ENCODE assay signal across 21 cellular contexts in the genomic region with DNA sequence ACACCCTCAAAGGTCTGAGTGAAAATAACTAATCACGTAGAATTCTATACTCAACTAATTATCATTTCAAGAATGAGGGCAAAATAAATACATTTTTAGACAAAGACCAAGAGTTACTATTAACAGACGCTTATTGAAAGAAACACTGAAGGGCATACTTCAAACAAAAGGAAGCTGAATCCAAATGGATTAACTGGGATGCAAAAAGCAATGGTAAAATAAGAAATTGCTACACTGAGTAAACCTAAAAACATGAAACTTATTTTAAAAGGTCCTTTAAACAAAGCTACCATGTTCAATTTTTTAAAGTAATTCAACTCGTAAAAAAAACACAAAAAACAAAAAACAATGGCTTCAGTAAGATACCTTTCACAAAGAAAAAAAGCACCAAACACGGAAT. TPM values are rescaled to one million over a fixed set of nuclear protein-coding genes. Genes with fewer than 3 reads are reported as not detected.
DNase-seq lines count a peak whose midpoint lies in the region; ATAC-seq, FAIRE-seq and TF ChIP-seq lines count a peak whose summit lies in the region.
"Had no signal": no experiment of that assay in that cellular context is flagged by ENCODE, and none has a peak within 500 bp of the region (broad histone marks: within the 10 kb centered on the region; RNA-seq: fewer than 3 reads in every experiment).

No MANE protein-coding gene starts in this region.

- TF ChIP-seq POLR2A in H1 (IDR thresholded peaks at IDR 0.05; ENCODE audit: control extremely low read depth in 1 of 2, low read depth in 2 of 2, low read length in 2 of 2): no peak

- no peak overlapping the region for H4K8ac ChIP-seq in H1 (ENCODE audit: extremely low read depth, insufficient read depth, low read length)

- H2AFZ ChIP-seq in H1 (ENCODE audit: low read length): no peak overlapping the region

- H3K4me3 ChIP-seq in left ventricle myocardium inferior: no peak overlapping the region
- no peak overlapping the region for H3K4me3 ChIP-seq in right atrium auricular region
- no peak overlapping the region for H3K4me3 ChIP-seq in H1 (ENCODE audit: extremely low read depth in 1 of 4, insufficient read depth in 2 of 4, low read depth in 3 of 4, low read length in 4 of 4)
- H3K4me3 ChIP-seq in muscle layer of duodenum (ENCODE audit: low read depth in 1 of 2, low read length in 2 of 2): no peak overlapping the region
- H3K4me3 ChIP-seq: BLaER1 treated with 17β-estradiol and CSF1 and Interleukin-3, amounts not matched to agents 10 nM and 100 nM had no signal

- intact Hi-C loops in left ventricle myocardium inferior (cut with micrococcal nuclease): no loop called here

- H4K20me1 ChIP-seq in H1 (replicated peaks in 1 of 2; ENCODE audit: control insufficient read depth in 1 of 2, insufficient read depth in 2 of 2, low read length in 2 of 2): peaks cover 4 to 9% of the 10 kb centered on the region in 2 experiments

- H3K4ac ChIP-seq in H1 (replicated peaks; ENCODE audit: insufficient read length, low read depth, low read length): no peak overlapping the region

- H2AK5ac ChIP-seq in H1 (ENCODE audit: low read depth, low read length): no peak overlapping the region

- WGBS in H1 (ENCODE audit: extremely low coverage in 1 of 2, insufficient coverage in 1 of 2, insufficient read length in 1 of 2, insufficient replicate concordance in 2 of 2, low coverage in 1 of 2, low lambda C conversion rate in 2 of 2, missing lambda C conversion rate in 1 of 2), 2 experiments: 75% methylated on average over 4 of the region's 4 CpGs; no CpG with 5 or more reads in 1 of the 2 experiments

- no peak for TF ChIP-seq CTCF in left ventricle myocardium inferior (IDR thresholded peaks at IDR 0.05; ENCODE audit: borderline replicate concordance)
- TF ChIP-seq CTCF in right atrium auricular region (IDR thresholded peaks at IDR 0.05): no peak
- TF ChIP-seq CTCF in H1 (IDR thresholded peaks at IDR 0.05; ENCODE audit: control extremely low read depth in 1 of 3, insufficient read depth in 1 of 3, low read depth in 1 of 3, low read length in 3 of 3): no peak

- H3K23ac ChIP-seq in H1 (ENCODE audit: insufficient read length): no peak overlapping the region

- no peak overlapping the region for H3K9ac ChIP-seq in H1 (replicated peaks in 1 of 4; ENCODE audit: extremely low read depth in 1 of 4, low read depth in 3 of 4, low read length in 3 of 4)
- H3K9ac ChIP-seq: BLaER1 treated with 17β-estradiol and CSF1 and Interleukin-3, amounts not matched to agents 10 nM and 100 nM had no signal

- peaks cover 2% of the 10 kb centered on the region for H3K36me3 ChIP-seq in left ventricle myocardium inferior
- no peaks in the 10 kb centered on the region for H3K36me3 ChIP-seq in right atrium auricular region
- H3K36me3 ChIP-seq in H1 (ENCODE audit: control insufficient read depth in 2 of 4, insufficient read depth in 4 of 4, low read length in 3 of 4): no peaks in the 10 kb centered on the region
- no peaks in the 10 kb centered on the region for H3K36me3 ChIP-seq in muscle layer of duodenum (ENCODE audit: control insufficient read depth in 1 of 2, insufficient read depth in 2 of 2, low read length in 2 of 2)

- POLR2A ChIA-PET in H1 (lab: Charles Lee; ENCODE audit: partially characterized antibody): interaction anchor here (3.7 kb wide), 1 partner anchor 28 kb away, joined by 21 read pairs; the partner anchor contains the start of gene LRP6

- no peak overlapping the region for H4K5ac ChIP-seq in H1 (ENCODE audit: insufficient read length, low read depth, low read length)

- peaks cover 21 to 98% of the 10 kb centered on the region in 2 experiments for H3K79me2 ChIP-seq in H1 (ENCODE audit: control insufficient read depth in 1 of 2, insufficient read depth in 2 of 2, low read length in 2 of 2)

- H3K9me3 ChIP-seq in left ventricle myocardium inferior (replicated peaks): peaks cover 6% of the 10 kb centered on the region
- H3K9me3 ChIP-seq in right atrium auricular region: no peaks in the 10 kb centered on the region
- no peaks in the 10 kb centered on the region for H3K9me3 ChIP-seq in H1 (ENCODE audit: insufficient read depth in 2 of 2, low read depth in 1 of 2, low read length in 1 of 2)
- H3K9me3 ChIP-seq in muscle layer of duodenum (ENCODE audit: control insufficient read depth in 1 of 2, low read length in 2 of 2): no peaks in the 10 kb centered on the region

- no peak for ATAC-seq in HG03457 (IDR thresholded peaks at IDR 0.05; ENCODE audit: unreplicated experiment)
- ATAC-seq: HCT116 had no signal

- no peak overlapping the region for H2BK5ac ChIP-seq in H1 (ENCODE audit: low read depth, low read length)

- no peak overlapping the region for H3K4me2 ChIP-seq in H1 (ENCODE audit: insufficient read depth in 1 of 2, low read depth in 2 of 2, low read length in 2 of 2)
- H3K4me2 ChIP-seq: BLaER1 treated with 17β-estradiol and CSF1 and Interleukin-3, amounts not matched to agents 10 nM and 100 nM had no signal

- no peak overlapping the region for H3K56ac ChIP-seq in H1 (replicated peaks; ENCODE audit: insufficient read length, low read depth, low read length)

- H3K23me2 ChIP-seq in H1 (ENCODE audit: low read depth, low read length): no peaks in the 10 kb centered on the region

- H3K79me1 ChIP-seq in H1 (ENCODE audit: low read depth, low read length): no peaks in the 10 kb centered on the region; the same call in 1 of the 2 replicates

- H3K14ac ChIP-seq in H1 (ENCODE audit: insufficient read length): no peak overlapping the region

- TF ChIP-seq EP300 in H1 (IDR thresholded peaks at IDR 0.05; ENCODE audit: borderline replicate concordance in 1 of 2, low read depth in 2 of 2, low read length in 2 of 2): no peak

- H3K4me1 ChIP-seq in left ventricle myocardium inferior (peaks cover 22% of the 10 kb centered on the region), right atrium auricular region (peaks cover 0 to 8% of the 10 kb centered on the region in 2 donors), H1 (replicated peaks in 1 of 4; ENCODE audit: control insufficient read depth in 3 of 4, insufficient read depth in 4 of 4, low read length in 3 of 4) (peaks cover 0 to 3% (median 0%) of the 10 kb centered on the region in 4 experiments; a peak in 1 of 7 replicates), muscle layer of duodenum (ENCODE audit: control insufficient read depth in 1 of 2, insufficient read depth in 2 of 2, low read length in 2 of 2) (peaks cover 0 to 16% of the 10 kb centered on the region in 2 donors)

- H3K27ac ChIP-seq in left ventricle myocardium inferior (replicated peaks) (peak overlapping the region; percentile 64), right atrium auricular region (no peak overlapping the region), H1 (ENCODE audit: low read depth, low read length) (no peak overlapping the region), muscle layer of duodenum (ENCODE audit: low read length) (peak overlapping the region; percentile 33)
- H3K27ac ChIP-seq: BLaER1 treated with 17β-estradiol and CSF1 and Interleukin-3, amounts not matched to agents 10 nM and 100 nM had no signal

- CTCF ChIA-PET in H1 (lab: Charles Lee; ENCODE audit: partially characterized antibody): interaction anchor here (0.6 to 1.4 kb wide), 4 partner anchors 18 to 383 kb away, joined by 3 read pairs; partner anchors contain the start of gene LRP6

- H2BK20ac ChIP-seq in H1 (ENCODE audit: low read length): no peak overlapping the region

- H3K18ac ChIP-seq in H1 (ENCODE audit: extremely low read depth, low read length): no peak overlapping the region

- H2BK120ac ChIP-seq in H1 (replicated peaks; ENCODE audit: low read depth, low read length): no peak overlapping the region

- TF ChIP-seq RAD21 in H1 (IDR thresholded peaks at IDR 0.05 in 1 of 2, conservative IDR thresholded peaks at IDR 0.05 in 1 of 2; ENCODE audit: low read depth in 2 of 2, low read length in 2 of 2): no peak

- H4K91ac ChIP-seq in H1 (replicated peaks; ENCODE audit: insufficient read length, low read length): no peak overlapping the region

- FAIRE-seq in H1 (lab: Jason Lieb, UNC): peak; percentile 24
- FAIRE-seq: D721Med had no signal

- H2BK15ac ChIP-seq in H1 (ENCODE audit: low read length): no peak overlapping the region

- no peak overlapping the region for H2BK12ac ChIP-seq in H1 (ENCODE audit: low read depth, low read length)

- no peak for DNase-seq in left ventricle myocardium inferior
- no peak for DNase-seq in right atrium auricular region (ENCODE audit: low spot score)
- no peak for DNase-seq in H1 (ENCODE audit: low read depth in 1 of 2, low spot score in 2 of 2)
- DNase-seq in T-helper 1 cell: no peak
- DNase-seq in activated effector memory CD4-positive, alpha-beta T cell treated with anti-CD3 and anti-CD28 coated beads, Interleukin-2, amount 50 U/mL, for 16 hours: no peak
- DNase-seq: AML-193; CD4-positive, alpha-beta T cell; GOT3; IMR-90; KG1; MM.1S; NCI-H2029; NCI-H2227 treated with DMSO at 0.1 percent for 48 hours; NCI-H69; RPMI8226; SHP77 had no signal

- H3K27me3 ChIP-seq in left ventricle myocardium inferior (ENCODE audit: low read depth) (no peaks in the 10 kb centered on the region), right atrium auricular region (no peaks in the 10 kb centered on the region), H1 (replicated peaks in 1 of 4; ENCODE audit: control insufficient read depth in 3 of 4, extremely low read depth in 1 of 4, insufficient read depth in 3 of 4, low read length in 3 of 4) (no peaks in the 10 kb centered on the region), muscle layer of duodenum (ENCODE audit: low read depth, low read length) (no peaks in the 10 kb centered on the region)
- H3K27me3 ChIP-seq: BLaER1 treated with 17β-estradiol and CSF1 and Interleukin-3, amounts not matched to agents 10 nM and 100 nM had no signal

TF ChIP-seq in H1, 55 proteins besides CTCF, POLR2A, EP300 and RAD21 (continues in another document):
- TF ChIP-seq NANOG (IDR thresholded peaks at IDR 0.05; ENCODE audit: insufficient read depth, low read depth, low read length, poor library complexity, severe bottlenecking) (no peak), RFX5 (IDR thresholded peaks at IDR 0.05; ENCODE audit: borderline replicate concordance, low read depth, low read length) (no peak), EZH2 (IDR thresholded peaks at IDR 0.05; ENCODE audit: low read depth, low read length, severe bottlenecking) (no peak), POLR2AphosphoS5 (IDR thresholded peaks at IDR 0.05; ENCODE audit: low read depth, low read length) (no peak), JUN (IDR thresholded peaks at IDR 0.05; ENCODE audit: low read depth, low read length) (no peak)

RNA-seq across cellular contexts. Expression of gene LRP6, which starts 28.2 kb away (rescaled TPM):
- total RNA-seq in left ventricle myocardium inferior: 18.7 TPM
- 10 to 100 TPM; 16.5 to 21.3 TPM for total RNA-seq in right atrium auricular region
- 73.2 and 74.0 TPM in 2 replicates for total RNA-seq in H1 (2021; fragmentation: NEBNext Ultra II Directional; extraction: Animal tissue kit (Norgen Biotek cat#: 25700))
- polyA plus RNA-seq in H1 (2011; rRNA removed): 53.6 and 58.1 TPM in 2 replicates
- 41.0 TPM for polyA plus RNA-seq in H1 (2011; cell fraction: cytosol; rRNA removed)
- 90.8 TPM for polyA plus RNA-seq in H1 (2011; cell fraction: nucleus; rRNA removed)
- 29.7 to 43.9 TPM (median 37.3 TPM) in 4 replicates for polyA plus RNA-seq in H1 (2012, experiment 1 of 2)
- 1.2 TPM for polyA plus RNA-seq in H1 (2012, experiment 2 of 2)
- 38.9 TPM for polyA plus RNA-seq in H1 (2013, experiment 1 of 2)
- polyA plus RNA-seq in H1 (2013, experiment 2 of 2): 39.7 TPM
- polyA minus RNA-seq in H1 (2011; rRNA and poly(A)+ RNA removed): 307 and 385 TPM in 2 replicates
- 116 TPM for polyA minus RNA-seq in H1 (2011; cell fraction: cytosol; rRNA and poly(A)+ RNA removed)
- polyA minus RNA-seq in H1 (2011; cell fraction: nucleus; rRNA and poly(A)+ RNA removed): 226 TPM

Comparison
In these comparisons a context has a peak if more than half of its experiments do, and no peak if none do; other contexts are left out.
1. H3K27ac ChIP-seq: peak in left ventricle myocardium inferior (single experiment) and muscle layer of duodenum (single experiment); none in right atrium auricular region (0 of 2) and H1 (single experiment).